8 cellular contexts compared by ENCODE assay signal in the genomic region with DNA sequence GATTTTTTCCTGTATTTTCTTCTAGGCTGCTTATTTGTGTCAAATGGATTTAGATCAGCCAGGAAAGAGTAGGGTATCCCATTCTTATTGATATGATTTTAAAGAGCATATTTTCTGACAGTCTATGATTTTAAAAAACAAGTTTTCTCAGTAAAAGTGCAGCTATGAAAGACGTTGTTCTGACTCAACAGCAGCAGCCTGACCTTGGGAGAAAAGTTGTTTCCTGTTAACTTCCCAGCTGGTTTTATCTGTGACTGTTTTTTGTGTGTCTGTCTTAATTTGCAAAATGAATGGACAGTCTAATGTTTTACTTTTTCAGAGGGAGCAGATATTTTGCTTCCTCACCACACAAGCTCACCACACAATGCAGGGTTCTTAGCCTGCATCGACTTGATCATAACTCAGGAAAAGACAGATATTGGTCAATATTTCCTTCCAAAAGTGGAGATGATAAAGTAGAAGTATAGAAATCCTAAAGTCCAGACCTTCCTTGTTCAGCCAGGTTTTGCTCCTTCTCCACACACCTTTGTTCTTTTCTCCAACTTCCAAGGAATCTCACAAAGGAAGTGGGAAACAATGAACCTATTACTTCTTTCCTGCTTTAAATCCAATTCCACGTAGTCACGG. TPM values are rescaled to one million over a fixed set of nuclear protein-coding genes. Genes with fewer than 3 reads are reported as not detected.
DNase-seq lines count a peak whose midpoint lies in the region; ATAC-seq and TF ChIP-seq lines count a peak whose summit lies in the region.

No MANE protein-coding gene starts in this region.

- H3K4me3 ChIP-seq in DOHH2 (ENCODE audit: low read length) (peak overlapping the region; percentile 77), NT2/D1 (ENCODE audit: insufficient read length, low read depth) (peak overlapping the region; percentile 75)

- H3F3A ChIP-seq in DOHH2 (ENCODE audit: control insufficient read depth, insufficient read depth), result peaks cover 4% of the 10 kb centered on the region; the same call in 1 of the 2 replicates

- H3K27ac ChIP-seq in DOHH2 (ENCODE audit: low read depth, low read length), result 0 out of 2 replicates have a peak overlapping the region, but pooled peaks have one; percentile 14

- no peaks in the 10 kb centered on the region for H3K9me3 ChIP-seq in DOHH2 (ENCODE audit: control insufficient read depth, insufficient read depth, low read length)
- no peaks in the 10 kb centered on the region for H3K9me3 ChIP-seq in NT2/D1 (ENCODE audit: insufficient read depth, low read length)

- peaks cover 0 to 7% of the 10 kb centered on the region in 2 donors for H3K27me3 Mint-ChIP-seq in effector memory CD8-positive, alpha-beta T cell
- peaks cover 0 to 15% of the 10 kb centered on the region in 2 donors for H3K27me3 Mint-ChIP-seq in natural killer cell treated with Interleukin-12 subunit alpha and Interleukin-12 subunit beta and Interleukin-15 and Interleukin-18, amount 100 ng/mL, for 72 hours

- no peak for DNase-seq in NT2/D1 (ENCODE audit: low read depth, low spot score)
- DNase-seq in effector memory CD8-positive, alpha-beta T cell, result no peak
- DNase-seq in natural killer cell treated with Interleukin-12 subunit alpha and Interleukin-12 subunit beta and Interleukin-15 and Interleukin-18, amount 100 ng/mL, for 72 hours (ENCODE audit: low spot score), result no peak
- DNase-seq in NCI-H128 (lab: John Stamatoyannopoulos, UW; ENCODE audit: unreplicated experiment), result no peak
- DNase-seq in glomerular visceral epithelial cell (ENCODE audit: extremely low spot score), result no peak
- no peak for DNase-seq in stimulated activated CD4-positive, alpha-beta T cell treated with anti-CD3 and anti-CD28 coated beads, Interleukin-2, amount 100 ng/mL, for 24 hours

- H3K36me3 Mint-ChIP-seq in effector memory CD8-positive, alpha-beta T cell (ENCODE audit: insufficient read depth), result peaks cover 5% of the 10 kb centered on the region
- H3K36me3 Mint-ChIP-seq in natural killer cell treated with Interleukin-12 subunit alpha and Interleukin-12 subunit beta and Interleukin-15 and Interleukin-18, amount 100 ng/mL, for 72 hours, result peaks cover 17% of the 10 kb centered on the region

- H3K9ac ChIP-seq in NT2/D1 (ENCODE audit: insufficient read length, low read depth), result peak overlapping the region; percentile 46

- peak overlapping the region; percentile 81 to 88 for H3K27ac Mint-ChIP-seq in effector memory CD8-positive, alpha-beta T cell
- peak overlapping the region; percentile 87 to 91 for H3K27ac Mint-ChIP-seq in natural killer cell treated with Interleukin-12 subunit alpha and Interleukin-12 subunit beta and Interleukin-15 and Interleukin-18, amount 100 ng/mL, for 72 hours

- H3K79me2 ChIP-seq in DOHH2 (ENCODE audit: control insufficient read depth, low read length), result peaks cover 50% of the 10 kb centered on the region

- H3K4me3 Mint-ChIP-seq in effector memory CD8-positive, alpha-beta T cell, result peak overlapping the region; percentile 83 to 87
- H3K4me3 Mint-ChIP-seq in natural killer cell treated with Interleukin-12 subunit alpha and Interleukin-12 subunit beta and Interleukin-15 and Interleukin-18, amount 100 ng/mL, for 72 hours, result peak overlapping the region; percentile 93

- H3K9me3 Mint-ChIP-seq in effector memory CD8-positive, alpha-beta T cell, result no peaks in the 10 kb centered on the region
- no peaks in the 10 kb centered on the region for H3K9me3 Mint-ChIP-seq in natural killer cell treated with Interleukin-12 subunit alpha and Interleukin-12 subunit beta and Interleukin-15 and Interleukin-18, amount 100 ng/mL, for 72 hours

- H4K20me1 ChIP-seq in DOHH2 (ENCODE audit: control insufficient read depth, insufficient read depth, low read depth, low read length), result no peaks in the 10 kb centered on the region

- ATAC-seq in effector memory CD8-positive, alpha-beta T cell (replicated peaks), result no peak
- ATAC-seq in natural killer cell treated with Interleukin-12 subunit alpha and Interleukin-12 subunit beta and Interleukin-15 and Interleukin-18, amount 100 ng/mL, for 72 hours, result no peak
- no peak for ATAC-seq in GM18520 (IDR thresholded peaks at IDR 0.05; ENCODE audit: unreplicated experiment)

- H3K4me1 Mint-ChIP-seq in effector memory CD8-positive, alpha-beta T cell (ENCODE audit: low read depth in 2 of 2), result peaks cover 14 to 21% of the 10 kb centered on the region in 2 donors
- peaks cover 23 to 33% of the 10 kb centered on the region in 2 donors for H3K4me1 Mint-ChIP-seq in natural killer cell treated with Interleukin-12 subunit alpha and Interleukin-12 subunit beta and Interleukin-15 and Interleukin-18, amount 100 ng/mL, for 72 hours (ENCODE audit: low read depth in 2 of 2)

- TF ChIP-seq CTCF in DOHH2 (IDR thresholded peaks at IDR 0.05; ENCODE audit: low read depth, low read length, poor library complexity, severe bottlenecking), result no peak

- H3K4me2 ChIP-seq in DOHH2 (ENCODE audit: low read length), result peak overlapping the region; percentile 83

- H3K27me3 ChIP-seq in DOHH2 (ENCODE audit: control insufficient read depth, low read length) (peaks cover 6% of the 10 kb centered on the region; the same call in 1 of the 2 replicates), NT2/D1 (ENCODE audit: insufficient read depth, insufficient read length) (no peaks in the 10 kb centered on the region)

- H3K4me1 ChIP-seq in DOHH2 (ENCODE audit: control insufficient read depth, low read length) (peaks cover 15% of the 10 kb centered on the region), NT2/D1 (ENCODE audit: insufficient read depth, insufficient read length) (no peaks in the 10 kb centered on the region)

- H3K36me3 ChIP-seq in DOHH2 (ENCODE audit: control insufficient read depth, low read length) (peaks cover 35% of the 10 kb centered on the region), NT2/D1 (ENCODE audit: insufficient read depth, insufficient read length, low read length) (peaks cover 18% of the 10 kb centered on the region)

- no peaks in the 10 kb centered on the region for H3K9me2 ChIP-seq in DOHH2 (replicated peaks; ENCODE audit: control insufficient read depth, low read length)

RNA-seq across cellular contexts. Expression of a gene that starts 0.7 kb away (rescaled TPM):
- 10 to 100 TPM in 1 of 2 donors, 1 to 10 TPM in 1; 8.4 to 14.5 TPM for total RNA-seq in natural killer cell treated with Interleukin-12 subunit alpha and Interleukin-12 subunit beta and Interleukin-15 and Interleukin-18, amount 100 ng/mL, for 72 hours

RNA-seq across cellular contexts. Expression of a gene that starts 58.2 kb away (rescaled TPM):
- under 1 TPM; 0.36 to 0.61 TPM for total RNA-seq in natural killer cell treated with Interleukin-12 subunit alpha and Interleukin-12 subunit beta and Interleukin-15 and Interleukin-18, amount 100 ng/mL, for 72 hours
